In the genomic region with DNA sequence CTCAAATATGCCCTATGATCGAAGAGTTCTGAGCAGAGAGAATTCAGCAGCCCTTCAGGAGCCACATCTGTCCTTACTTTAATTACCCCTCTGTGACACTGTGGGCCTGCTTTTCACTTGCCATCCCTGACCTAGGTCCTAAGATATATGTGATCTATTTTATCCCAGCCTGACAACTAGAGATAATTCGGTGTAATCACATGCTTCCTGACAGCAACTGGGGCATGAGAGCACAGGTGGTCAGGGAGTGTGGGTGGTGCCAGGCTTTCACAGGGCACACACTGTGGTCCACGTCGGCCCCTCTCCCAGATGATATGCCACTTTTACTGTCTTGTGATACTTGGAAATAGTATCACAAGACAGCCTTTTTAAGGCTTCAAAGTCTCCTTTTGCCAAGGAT, we compare ENCODE assay signal across 25 cellular contexts. TPM values are rescaled to one million over a fixed set of nuclear protein-coding genes. Genes with fewer than 3 reads are reported as not detected.
DNase-seq lines count a peak whose midpoint lies in the region.
"Had no signal": no experiment of that assay in that cellular context is flagged by ENCODE, and none has a peak within 500 bp of the region (broad histone marks: within the 10 kb centered on the region; RNA-seq: fewer than 3 reads in every experiment).

No MANE protein-coding gene starts in this region.

- peaks cover 23 to 100% (median 39%) of the 10 kb centered on the region in 11 experiments for H3K27me3 ChIP-seq in BLaER1 treated with 17β-estradiol and CSF1 and Interleukin-3, amounts not matched to agents 10 nM and 100 nM

- DNase-seq in G401 (ENCODE audit: low spot score) (peak; percentile 77), cerebellar cortex (ENCODE audit: low spot score) (peak; percentile 69), posterior vena cava (ENCODE audit: low spot score) (peak; percentile 31), ureter (ENCODE audit: low spot score) (no peak), SIG-M5 (lab: John Stamatoyannopoulos, UW) (no peak), pons (ENCODE audit: low spot score) (no peak)
- DNase-seq: activated CD4-positive, alpha-beta memory T cell treated with anti-CD3 and anti-CD28 coated beads for 36 hours; activated CD4-positive, CD25-positive, alpha-beta regulatory T cell treated with anti-CD3 and anti-CD28 coated beads, Interleukin-2, amount 50 U/mL, for 72 hours; CD8-positive, alpha-beta T cell; dermis blood vessel endothelial cell; DMS 273 treated with DMSO at 0.1 percent for 48 hours; esophagus squamous epithelium; foreskin melanocyte; Karpas-422; mesendoderm; NCI-H510A treated with DMSO at 0.1 percent for 48 hours; Peyer's patch; stimulated activated CD4-positive, alpha-beta T cell treated with anti-CD3 and anti-CD28 coated beads, Interleukin-4, amount 100 ng/mL, for 1 hour; T-cell had no signal

- intact Hi-C loops in posterior vena cava (cut with DNase I): no loop called here

- peaks cover 66 to 98% (median 94%) of the 10 kb centered on the region in 10 experiments for H3K4me1 ChIP-seq in BLaER1 treated with 17β-estradiol and CSF1 and Interleukin-3, amounts not matched to agents 10 nM and 100 nM

- in situ Hi-C loops in G401 (cut with HindIII; ENCODE audit: low sequenced_read_pairs): no loop called here

- H3K9ac ChIP-seq in BLaER1 treated with 17β-estradiol and CSF1 and Interleukin-3, amounts not matched to agents 10 nM and 100 nM: peak overlapping the region in 5 of 11 experiments; percentile 3 to 54 (median 31); a peak in 6 of 22 replicates

- peak overlapping the region in 6 of 10 experiments; percentile 1 to 40 (median 27); a peak in 8 of 20 replicates for H3K4me3 ChIP-seq in BLaER1 treated with 17β-estradiol and CSF1 and Interleukin-3, amounts not matched to agents 10 nM and 100 nM
- H3K4me3 ChIP-seq: cardiac muscle cell, esophagus squamous epithelium, GM23338, hepatocyte, Peyer's patch, SJSA1, upper lobe of left lung had no signal

- peak overlapping the region in 3 of 11 experiments; percentile 38 to 55 (median 40); a peak in 5 of 22 replicates for H3K27ac ChIP-seq in BLaER1 treated with 17β-estradiol and CSF1 and Interleukin-3, amounts not matched to agents 10 nM and 100 nM
- H3K27ac ChIP-seq: cardiac muscle cell, esophagus squamous epithelium, hepatocyte, Peyer's patch, SJSA1, upper lobe of left lung had no signal

- H3K4me2 ChIP-seq in BLaER1 treated with 17β-estradiol and CSF1 and Interleukin-3, amounts not matched to agents 10 nM and 100 nM: peak overlapping the region; percentile 82 to 97 (median 93)
- H3K4me2 ChIP-seq: GM23338, hepatocyte had no signal

- H4K20me1 ChIP-seq in BLaER1 treated with 17β-estradiol and CSF1 and Interleukin-3, amounts not matched to agents 10 nM and 100 nM: peaks cover 30 to 94% (median 62%) of the 10 kb centered on the region in 11 experiments; a peak in 21 of 22 replicates

- H3K36me3 ChIP-seq in BLaER1 treated with 17β-estradiol and CSF1 and Interleukin-3, amounts not matched to agents 10 nM and 100 nM: no peaks in the 10 kb centered on the region
- H3K36me3 ChIP-seq: cardiac muscle cell, esophagus squamous epithelium, Peyer's patch, SJSA1, upper lobe of left lung had no signal

- no peaks in the 10 kb centered on the region for H3K9me3 ChIP-seq in BLaER1 treated with 17β-estradiol and CSF1 and Interleukin-3, amounts not matched to agents 10 nM and 100 nM (replicated peaks in 1 of 11)
- H3K9me3 ChIP-seq: esophagus squamous epithelium, Peyer's patch, SJSA1, upper lobe of left lung had no signal

RNA-seq across cellular contexts. Expression of a gene that starts 3.9 kb away (rescaled TPM):
- total RNA-seq in G401 (2014; rRNA removed; shearing (Covaris generic)): 0.49 TPM in 1 of 2 replicates, not detected in the other
- 1 to 10 TPM; 2.3 to 2.8 TPM for total RNA-seq in posterior vena cava
- 2.6 TPM for total RNA-seq in ureter

RNA-seq across cellular contexts. Expression of a gene that starts 35.5 kb away (rescaled TPM):
- 2.0 and 2.1 TPM in 2 replicates for total RNA-seq in G401 (2014; rRNA removed; shearing (Covaris generic))
- total RNA-seq in posterior vena cava (1 to 10 TPM; 5.9 to 8.1 TPM), ureter (5.3 TPM)

RNA-seq across cellular contexts. Expression of a gene that starts 36.7 kb away (rescaled TPM):
- 13.7 and 20.7 TPM in 2 replicates for total RNA-seq in G401 (2014; rRNA removed; shearing (Covaris generic))
- total RNA-seq in posterior vena cava (10 to 100 TPM; 25.5 to 28.5 TPM), ureter (43.7 TPM)

Comparison
In these comparisons a context has a peak if more than half of its experiments do, and no peak if none do; other contexts are left out.
1. DNase-seq: peak in G401 (single experiment), cerebellar cortex (single experiment) and posterior vena cava (single experiment); none in ureter (single experiment), SIG-M5 (single experiment) and pons (single experiment).